Comparison of ENCODE assay signal across 17 cellular contexts in the genomic region with DNA sequence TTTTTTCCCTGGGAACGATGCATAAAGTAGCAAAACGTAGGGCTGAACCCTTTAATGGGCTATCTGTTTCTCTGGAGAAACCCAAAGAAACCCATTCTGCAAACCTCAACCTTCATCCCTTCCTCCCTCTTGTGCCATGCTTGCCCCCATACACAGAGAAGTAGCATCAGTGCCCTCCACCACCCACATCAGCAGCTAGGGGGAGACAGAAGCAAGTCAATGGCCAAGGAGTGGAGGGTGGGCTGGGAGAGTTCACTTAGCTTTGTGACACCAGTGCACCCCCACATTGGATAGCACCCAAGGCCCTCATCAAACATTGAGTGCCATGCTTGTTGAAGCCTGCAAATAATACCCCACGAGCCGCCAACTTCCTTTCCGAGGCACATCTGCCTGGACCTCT.
DNase-seq lines count a peak whose midpoint lies in the region; ATAC-seq and TF ChIP-seq lines count a peak whose summit lies in the region.
"Had no signal": no experiment of that assay in that cellular context is flagged by ENCODE, and none has a peak within 500 bp of the region (broad histone marks: within the 10 kb centered on the region; RNA-seq: fewer than 3 reads in every experiment).

No MANE protein-coding gene starts in this region.

- TF ChIP-seq CTCF in WI38 (IDR thresholded peaks at IDR 0.05; ENCODE audit: low read depth, low read length), result 0 out of 2 replicates have a peak, but pooled peaks have one; percentile 13
- TF ChIP-seq CTCF in osteoblast (IDR thresholded peaks at IDR 0.05; ENCODE audit: extremely low read depth, low read depth, low read length), result peak; percentile 33

- no peak overlapping the region for H2BK120ac ChIP-seq in neuronal stem cell (ENCODE audit: low read depth, low read length)

- H3K4me3 ChIP-seq in Jurkat, Clone E6-1 (ENCODE audit: low read length), result no peak overlapping the region
- H3K4me3 ChIP-seq in WI38 (ENCODE audit: low read depth, low read length), result no peak overlapping the region
- no peak overlapping the region for H3K4me3 ChIP-seq in osteoblast (ENCODE audit: insufficient read depth, low read length)
- no peak overlapping the region for H3K4me3 ChIP-seq in neuronal stem cell (ENCODE audit: low read length in 2 of 2)
- H3K4me3 ChIP-seq: left lung, pancreas had no signal

- H3K4me1 Mint-ChIP-seq in activated CD4-positive, alpha-beta memory T cell treated with anti-CD3 and anti-CD28 coated beads for 36 hours (ENCODE audit: low read depth), result no peaks in the 10 kb centered on the region
- no peaks in the 10 kb centered on the region for H3K4me1 Mint-ChIP-seq in activated CD4-positive, alpha-beta memory T cell treated with anti-CD3 and anti-CD28 coated beads, Interleukin-2, amount 10 ng/mL, durations not matched to agents 7 days and 5 days
- H3K4me1 Mint-ChIP-seq: activated T-helper 17 cell treated with anti-CD3 and anti-CD28 coated beads, Interleukin-2, amount 50 U/mL, for 72 hours; B cell had no signal

- no CpG with 5 or more reads among the region's 5 CpGs for WGBS in neuronal stem cell (ENCODE audit: extremely low coverage in 2 of 2, insufficient read length in 2 of 2, insufficient replicate concordance in 1 of 2), 2 donors

- H3K18ac ChIP-seq in neuronal stem cell (ENCODE audit: low read length), result no peak overlapping the region

- no peak overlapping the region for H2BK5ac ChIP-seq in neuronal stem cell (ENCODE audit: low read length)

- no peaks in the 10 kb centered on the region for H3K79me1 ChIP-seq in neuronal stem cell (ENCODE audit: low read depth, low read length)

- H3K4me2 ChIP-seq in osteoblast (ENCODE audit: insufficient read depth, low read length) (no peak overlapping the region), neuronal stem cell (ENCODE audit: insufficient read depth, low read length, poor library complexity, severe bottlenecking) (no peak overlapping the region)

- H3K4me1 ChIP-seq in osteoblast (ENCODE audit: insufficient read depth, low read length) (no peaks in the 10 kb centered on the region), neuronal stem cell (ENCODE audit: control insufficient read depth in 2 of 2, insufficient read depth in 1 of 2, low read depth in 1 of 2, low read length in 2 of 2) (no peaks in the 10 kb centered on the region)
- H3K4me1 ChIP-seq: left lung, pancreas had no signal

- H2AK5ac ChIP-seq in neuronal stem cell (ENCODE audit: low read depth, low read length), result no peak overlapping the region

- no peaks in the 10 kb centered on the region for H3K27me3 ChIP-seq in osteoblast (ENCODE audit: insufficient read depth, low read length)
- H3K27me3 ChIP-seq in neuronal stem cell (ENCODE audit: control insufficient read depth in 3 of 3, insufficient read depth in 3 of 3, low read depth in 1 of 3, low read length in 3 of 3), result no peaks in the 10 kb centered on the region
- H3K27me3 ChIP-seq: left lung, pancreas had no signal

- H3K9me3 Mint-ChIP-seq in activated CD4-positive, alpha-beta memory T cell treated with anti-CD3 and anti-CD28 coated beads for 36 hours, result no peaks in the 10 kb centered on the region
- H3K9me3 Mint-ChIP-seq in activated CD4-positive, alpha-beta memory T cell treated with anti-CD3 and anti-CD28 coated beads, Interleukin-2, amount 10 ng/mL, durations not matched to agents 7 days and 5 days, result no peaks in the 10 kb centered on the region
- H3K9me3 Mint-ChIP-seq: activated T-helper 17 cell treated with anti-CD3 and anti-CD28 coated beads, Interleukin-2, amount 50 U/mL, for 72 hours had no signal

- no peak overlapping the region for H3K14ac ChIP-seq in neuronal stem cell (ENCODE audit: low read length)

- no peak overlapping the region for H4K91ac ChIP-seq in neuronal stem cell (ENCODE audit: low read depth, low read length, poor library complexity)

- H4K8ac ChIP-seq in neuronal stem cell (ENCODE audit: low read depth, low read length), result no peak overlapping the region

- H3K27ac ChIP-seq in osteoblast (ENCODE audit: low read depth, low read length) (no peak overlapping the region), neuronal stem cell (replicated peaks; ENCODE audit: low read length) (no peak overlapping the region)
- H3K27ac ChIP-seq: left lung, pancreas had no signal

- no peak overlapping the region for H3K23ac ChIP-seq in neuronal stem cell (ENCODE audit: low read depth, low read length, poor library complexity)

- H3K36me3 ChIP-seq in osteoblast (ENCODE audit: insufficient read depth, low read length) (no peaks in the 10 kb centered on the region), neuronal stem cell (replicated peaks in 1 of 2; ENCODE audit: control insufficient read depth in 2 of 2, insufficient read depth in 2 of 2, low read length in 2 of 2) (no peaks in the 10 kb centered on the region)
- H3K36me3 ChIP-seq: left lung, pancreas had no signal

- POLR2A ChIA-PET in activated CD4-positive, alpha-beta memory T cell treated with anti-CD3 and anti-CD28 coated beads for 36 hours (lab: Charles Lee), result no interaction called here
- POLR2A ChIA-PET in activated CD4-positive, alpha-beta memory T cell treated with anti-CD3 and anti-CD28 coated beads, Interleukin-2, amount 10 ng/mL, durations not matched to agents 7 days and 5 days (lab: Charles Lee), result no interaction called here

- no peak for ATAC-seq in GM19452 (IDR thresholded peaks at IDR 0.05; ENCODE audit: unreplicated experiment)
- ATAC-seq: activated T-helper 17 cell treated with anti-CD3 and anti-CD28 coated beads, Interleukin-2, amount 50 U/mL, for 72 hours; left lung; pancreas had no signal

- H3K9me3 ChIP-seq in osteoblast (ENCODE audit: low read depth, low read length) (no peaks in the 10 kb centered on the region), neuronal stem cell (replicated peaks in 1 of 2; ENCODE audit: control insufficient read depth in 2 of 2, insufficient read depth in 1 of 2, low read depth in 1 of 2, low read length in 2 of 2) (peaks cover 0 to 2% of the 10 kb centered on the region in 2 donors)
- H3K9me3 ChIP-seq: pancreas had no signal

- H3K27ac Mint-ChIP-seq in activated CD4-positive, alpha-beta memory T cell treated with anti-CD3 and anti-CD28 coated beads for 36 hours, result no peak overlapping the region
- no peak overlapping the region for H3K27ac Mint-ChIP-seq in activated CD4-positive, alpha-beta memory T cell treated with anti-CD3 and anti-CD28 coated beads, Interleukin-2, amount 10 ng/mL, durations not matched to agents 7 days and 5 days
- H3K27ac Mint-ChIP-seq: activated T-helper 17 cell treated with anti-CD3 and anti-CD28 coated beads, Interleukin-2, amount 50 U/mL, for 72 hours; B cell had no signal

- H4K20me1 ChIP-seq in osteoblast (ENCODE audit: insufficient read depth, low read length), result no peaks in the 10 kb centered on the region

- H3K27me3 Mint-ChIP-seq in activated CD4-positive, alpha-beta memory T cell treated with anti-CD3 and anti-CD28 coated beads for 36 hours, result no peaks in the 10 kb centered on the region
- no peaks in the 10 kb centered on the region for H3K27me3 Mint-ChIP-seq in activated CD4-positive, alpha-beta memory T cell treated with anti-CD3 and anti-CD28 coated beads, Interleukin-2, amount 10 ng/mL, durations not matched to agents 7 days and 5 days

- no peak overlapping the region for H3K9ac ChIP-seq in neuronal stem cell (ENCODE audit: low read depth, low read length, poor library complexity)

- H3K4me3 Mint-ChIP-seq in activated CD4-positive, alpha-beta memory T cell treated with anti-CD3 and anti-CD28 coated beads for 36 hours, result no peak overlapping the region
- no peak overlapping the region for H3K4me3 Mint-ChIP-seq in activated CD4-positive, alpha-beta memory T cell treated with anti-CD3 and anti-CD28 coated beads, Interleukin-2, amount 10 ng/mL, durations not matched to agents 7 days and 5 days
- H3K4me3 Mint-ChIP-seq: activated T-helper 17 cell treated with anti-CD3 and anti-CD28 coated beads, Interleukin-2, amount 50 U/mL, for 72 hours; B cell had no signal

- no peak overlapping the region for H2BK12ac ChIP-seq in neuronal stem cell (ENCODE audit: low read length)

- H3K36me3 Mint-ChIP-seq in activated CD4-positive, alpha-beta memory T cell treated with anti-CD3 and anti-CD28 coated beads for 36 hours, result no peaks in the 10 kb centered on the region
- H3K36me3 Mint-ChIP-seq in activated CD4-positive, alpha-beta memory T cell treated with anti-CD3 and anti-CD28 coated beads, Interleukin-2, amount 10 ng/mL, durations not matched to agents 7 days and 5 days (ENCODE audit: low read depth), result no peaks in the 10 kb centered on the region

- H2BK15ac ChIP-seq in neuronal stem cell (ENCODE audit: low read length), result no peak overlapping the region

- no peaks in the 10 kb centered on the region for H3K79me2 ChIP-seq in osteoblast (ENCODE audit: insufficient read depth, low read length)

- intact Hi-C loops in activated CD4-positive, alpha-beta memory T cell treated with anti-CD3 and anti-CD28 coated beads for 36 hours (cut with micrococcal nuclease), result no loop called here

- no peak overlapping the region for H3K4ac ChIP-seq in neuronal stem cell (ENCODE audit: low read length)

- CTCF ChIA-PET in activated CD4-positive, alpha-beta memory T cell treated with anti-CD3 and anti-CD28 coated beads for 36 hours (lab: Charles Lee), result interaction anchor here (0.8 to 1.1 kb wide), 2 partner anchors 243 to 1226 kb away, joined by 3 read pairs; no protein-coding TSS in a partner anchor
- CTCF ChIA-PET in activated CD4-positive, alpha-beta memory T cell treated with anti-CD3 and anti-CD28 coated beads, Interleukin-2, amount 10 ng/mL, durations not matched to agents 7 days and 5 days (lab: Charles Lee), result no interaction called here

- no peak overlapping the region for H2AFZ ChIP-seq in osteoblast (ENCODE audit: low read length)
- H2AFZ ChIP-seq in neuronal stem cell (ENCODE audit: low read length), result no peak overlapping the region

- DNase-seq in activated CD4-positive, alpha-beta memory T cell treated with anti-CD3 and anti-CD28 coated beads for 36 hours, result peak; percentile 9
- no peak for DNase-seq in activated CD4-positive, alpha-beta memory T cell treated with anti-CD3 and anti-CD28 coated beads, Interleukin-2, amount 10 ng/mL, durations not matched to agents 7 days and 5 days
- DNase-seq in Jurkat, Clone E6-1 (ENCODE audit: low read depth, low spot score), result peak; percentile 15
- DNase-seq in osteoblast (ENCODE audit: insufficient read length, low spot score, missing footprints), result no peak
- DNase-seq in neuronal stem cell (ENCODE audit: low spot score), result no peak
- DNase-seq in stimulated activated CD4-positive, alpha-beta T cell treated with anti-CD3 and anti-CD28 coated beads, Interleukin-1b, Interleukin-23, amount 100 ng/mL, for 48 hours, result no peak
- DNase-seq: cerebellar nuclear complex; foreskin fibroblast; left lung; NCI-H187 treated with DMSO at 0.1 percent for 48 hours; pancreas; RPMI8226; stimulated activated naive CD4-positive, alpha-beta T cell treated with Interleukin-2 at 50 U/mL for 16 hours had no signal

Comparison
In these comparisons a context has a peak if more than half of its experiments do, and no peak if none do; other contexts are left out.
1. DNase-seq: peak in activated CD4-positive, alpha-beta memory T cell treated with anti-CD3 and anti-CD28 coated beads for 36 hours (single experiment) and Jurkat, Clone E6-1 (single experiment); none in activated CD4-positive, alpha-beta memory T cell treated with anti-CD3 and anti-CD28 coated beads, Interleukin-2, amount 10 ng/mL, durations not matched to agents 7 days and 5 days (single experiment), osteoblast (single experiment), neuronal stem cell (single experiment) and stimulated activated CD4-positive, alpha-beta T cell treated with anti-CD3 and anti-CD28 coated beads, Interleukin-1b, Interleukin-23, amount 100 ng/mL, for 48 hours (single experiment).